In genomic region chr6:36679043-36679821, GRCh38 we compare ENCODE assay signal across 9 cellular contexts. TPM values are rescaled to one million over a fixed set of nuclear protein-coding genes. Genes with fewer than 3 reads are reported as not detected.
DNase-seq lines count a peak whose midpoint lies in the region; ATAC-seq and TF ChIP-seq lines count a peak whose summit lies in the region.
"Had no signal": no experiment of that assay in that cellular context is flagged by ENCODE, and none has a peak within 500 bp of the region (broad histone marks: within the 10 kb centered on the region; RNA-seq: fewer than 3 reads in every experiment).

No MANE protein-coding gene starts in this region.

- ATAC-seq in naive B cell (ENCODE audit: low read depth in 2 of 2) (no peak), GM18520 (IDR thresholded peaks at IDR 0.05; ENCODE audit: unreplicated experiment) (no peak), HG02798 (IDR thresholded peaks at IDR 0.05; ENCODE audit: poor library complexity, unreplicated experiment) (no peak)

- H3K36me3 Mint-ChIP-seq in naive B cell: no peaks in the 10 kb centered on the region

- peaks cover 45 to 54% (median 46%) of the 10 kb centered on the region in 3 donors for H3K4me1 Mint-ChIP-seq in naive B cell

- H3K4me1 ChIP-seq in esophagus squamous epithelium (peaks cover 45 to 69% (median 54%) of the 10 kb centered on the region in 3 donors), urinary bladder (ENCODE audit: insufficient read depth) (no peaks in the 10 kb centered on the region)

- H3K4me3 Mint-ChIP-seq in naive B cell: peak overlapping the region; percentile 94 to 100 (median 96)

- no peak for TF ChIP-seq POLR2A in esophagus squamous epithelium (IDR thresholded peaks at IDR 0.05)

- WGBS in esophagus squamous epithelium, 2 donors: 23% methylated on average over 3 of the region's 60 CpGs; no CpG with 5 or more reads in 1 of the 2 donors
- WGBS in urinary bladder: under 1% methylated on average over 60 of the region's 60 CpGs

- no peak for TF ChIP-seq CTCF in esophagus squamous epithelium (IDR thresholded peaks at IDR 0.05)

- H3K27ac ChIP-seq in esophagus squamous epithelium: peak overlapping the region; percentile 94 to 99 (median 98)
- H3K27ac ChIP-seq in urinary bladder (ENCODE audit: low read depth): peak overlapping the region; percentile 95

- H3K9me3 Mint-ChIP-seq in naive B cell: peaks cover 0 to 3% (median 2%) of the 10 kb centered on the region in 7 donors

- H3K36me3 ChIP-seq in esophagus squamous epithelium (peaks cover 4 to 17% (median 11%) of the 10 kb centered on the region in 3 donors), urinary bladder (ENCODE audit: insufficient read depth) (peaks cover 6% of the 10 kb centered on the region)

- peak overlapping the region; percentile 76 to 92 (median 91) for H3K4me3 ChIP-seq in esophagus squamous epithelium
- H3K4me3 ChIP-seq in urinary bladder (ENCODE audit: low read depth, low read length): peak overlapping the region; percentile 79

- H3K9me3 ChIP-seq in esophagus squamous epithelium: no peaks in the 10 kb centered on the region

- DNase-seq in EH (ENCODE audit: low read depth): peak; percentile 64
- peak; percentile 30 for DNase-seq in LoVo (ENCODE audit: low spot score)
- peak; percentile 72 for DNase-seq in activated CD8-positive, alpha-beta memory T cell treated with anti-CD3 and anti-CD28 coated beads, Interleukin-2, amount 50 U/mL, for 48 hours
- no peak for DNase-seq in esophagus squamous epithelium (lab: John Stamatoyannopoulos, UW)
- peak; percentile 60 for DNase-seq in naive B cell

- H3K27ac Mint-ChIP-seq in naive B cell: peak overlapping the region; percentile 98 to 100 (median 99)

- intact Hi-C loops in esophagus squamous epithelium (cut with DNase I): loop anchor here (10.0 kb wide), 1 partner anchor 244 kb away; no protein-coding TSS in a partner anchor

- peaks cover 0 to 4% (median 4%) of the 10 kb centered on the region in 3 donors for H3K27me3 Mint-ChIP-seq in naive B cell

- no peaks in the 10 kb centered on the region for H3K27me3 ChIP-seq in esophagus squamous epithelium

RNA-seq across cellular contexts. Expression of gene CDKN1A, which starts 0.7 kb away (rescaled TPM):
- 100 to 1,000 TPM in 2 of 4 donors, 10 to 100 TPM in 2; 86.8 to 209 (median 131) TPM for total RNA-seq in esophagus squamous epithelium
- polyA plus RNA-seq in naive B cell (ENCODE audit: low read depth in 6 of 6): 10 to 100 TPM; 22.9 to 89.9 (median 48.2) TPM
- total RNA-seq in urinary bladder: 27.4 TPM
- polyA plus RNA-seq in urinary bladder: 127 TPM

RNA-seq across cellular contexts. Expression of gene RAB44, which starts 18.4 kb away (rescaled TPM):
- total RNA-seq in esophagus squamous epithelium: under 1 TPM in 3 of 4 donors, not detected in 1; 0.11 to 0.76 (median 0.18) TPM
- not detected for polyA plus RNA-seq in naive B cell (ENCODE audit: low read depth in 6 of 6)
- total RNA-seq in urinary bladder: 0.26 TPM
- 0.68 TPM for polyA plus RNA-seq in urinary bladder
- total RNA-seq: activated CD8-positive, alpha-beta memory T cell treated with anti-CD3 and anti-CD28 coated beads for 36 hours had no signal
